29 cellular contexts compared by ENCODE assay signal in the genomic region with DNA sequence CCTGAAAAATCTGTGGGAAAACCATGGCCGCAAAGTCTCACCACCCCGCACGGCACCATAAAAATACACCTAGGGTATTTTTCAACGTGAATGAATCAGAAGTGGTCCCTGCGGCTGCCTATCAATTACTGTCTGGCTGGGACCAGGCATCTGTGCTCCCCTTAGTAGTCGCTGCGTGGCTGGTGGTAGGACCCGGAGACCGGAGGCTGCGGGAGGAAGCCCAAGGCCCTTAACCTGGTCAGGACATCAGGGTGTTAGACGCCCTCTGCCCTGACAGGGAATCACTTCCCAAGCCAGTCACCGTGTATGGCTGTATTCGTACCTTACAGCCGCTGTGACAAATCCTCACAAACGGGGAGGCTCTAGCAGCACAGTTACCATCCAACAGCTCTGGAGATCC.
"Had no signal": no experiment of that assay in that cellular context is flagged by ENCODE, and none has a peak within 500 bp of the region (broad histone marks: within the 10 kb centered on the region; RNA-seq: fewer than 3 reads in every experiment).

No MANE protein-coding gene starts in this region.

- H3K9ac ChIP-seq: KMS-11, SK-N-SH had no signal

- H3K36me3 ChIP-seq: brain microvascular endothelial cell, cardiac muscle cell, SJSA1 had no signal

- H3K36me3 Mint-ChIP-seq: activated naive CD8-positive, alpha-beta T cell treated with anti-CD3 and anti-CD28 coated beads for 36 hours had no signal

- DNase-seq: activated CD4-positive, alpha-beta T cell treated with anti-CD3 and anti-CD28 coated beads for 36 hours; activated CD4-positive, alpha-beta T cell treated with anti-CD3 and anti-CD28 coated beads, Interleukin-2, amount 10 ng/mL, durations not matched to agents 7 days and 5 days; activated CD4-positive, alpha-beta T cell treated with anti-CD3 and anti-CD28 coated beads, Interleukin-2, amount 50 U/mL, for 48 hours; activated CD8-positive, alpha-beta T cell treated with anti-CD3 and anti-CD28 coated beads, Interleukin-2, amount 10 ng/mL, durations not matched to agents 7 days and 5 days; activated naive CD4-positive, alpha-beta T cell; activated naive CD4-positive, alpha-beta T cell treated with anti-CD3 and anti-CD28 coated beads, Interleukin-2, amount 50 U/mL, for 16 hours; activated naive CD8-positive, alpha-beta T cell treated with anti-CD3 and anti-CD28 coated beads for 36 hours; activated T-cell treated with anti-CD3 and anti-CD28 coated beads, Interleukin-2, amount 50 U/mL, for 24 hours; amniotic stem cell; aorta; brain microvascular endothelial cell; MM.1S; MV-4-11; NCI-H1092; NCI-H1436 treated with DMSO at 0.1 percent for 48 hours; NCI-H1694 treated with DMSO at 0.1 percent for 48 hours; NCI-H2029; NCI-H524 treated with DMSO at 0.1 percent for 48 hours; SHP77 treated with DMSO at 0.1 percent for 48 hours; SK-N-SH had no signal

- H3K4me1 ChIP-seq: SJSA1 had no signal

- H3K27me3 ChIP-seq: brain microvascular endothelial cell, cardiac muscle cell, SJSA1 had no signal

- H3K9me3 Mint-ChIP-seq: activated CD4-positive, alpha-beta T cell treated with anti-CD3 and anti-CD28 coated beads, Interleukin-2, amount 10 ng/mL, durations not matched to agents 7 days and 5 days; activated naive CD8-positive, alpha-beta T cell treated with anti-CD3 and anti-CD28 coated beads for 36 hours; activated T-cell treated with anti-CD3 and anti-CD28 coated beads, Interleukin-2, amount 50 U/mL, for 24 hours; activated T-helper 2 cell treated with anti-CD3 and anti-CD28 coated beads, Interferon-gamma antibody, Interleukin-2, Interleukin-4, amounts not matched to agents 10 μg/mL and 5 μg/mL and 100 μg/mL, durations not matched to agents 14 hours and 24 hours and 36 hours; central memory CD8-positive, alpha-beta T cell; T-helper 1 cell treated with Interleukin-12 subunit alpha and Interleukin-12 subunit beta and Interleukin-4 antibody, amounts not matched to agents 30 μg/mL and 1 μg/mL, for 36 hours; T-helper 2 cell treated with Interferon-gamma antibody and Interleukin-4, amounts not matched to agents 5 μg/mL and 100 μg/mL, for 36 hours had no signal

- H3K4me3 ChIP-seq: cardiac muscle cell, SJSA1 had no signal

- H3K9me3 ChIP-seq: SK-N-SH had no signal

- H3K4me1 Mint-ChIP-seq: activated CD4-positive, alpha-beta T cell treated with anti-CD3 and anti-CD28 coated beads for 36 hours; activated CD4-positive, alpha-beta T cell treated with anti-CD3 and anti-CD28 coated beads, Interleukin-2, amount 10 ng/mL, durations not matched to agents 7 days and 5 days; activated naive CD8-positive, alpha-beta T cell treated with anti-CD3 and anti-CD28 coated beads for 36 hours; central memory CD8-positive, alpha-beta T cell had no signal

- ATAC-seq: activated CD4-positive, alpha-beta T cell treated with anti-CD3 and anti-CD28 coated beads for 36 hours; activated CD4-positive, CD25-positive, alpha-beta regulatory T cell treated with anti-CD3 and anti-CD28 coated beads, Interleukin-2, amount 50 U/mL, for 24 hours; activated CD8-positive, alpha-beta T cell treated with anti-CD3 and anti-CD28 coated beads, Interleukin-2, amount 10 ng/mL, durations not matched to agents 7 days and 5 days; Panc1 had no signal

- H3K27ac Mint-ChIP-seq: activated CD4-positive, alpha-beta T cell treated with anti-CD3 and anti-CD28 coated beads for 36 hours; activated CD4-positive, alpha-beta T cell treated with anti-CD3 and anti-CD28 coated beads, Interleukin-2, amount 10 ng/mL, durations not matched to agents 7 days and 5 days; activated CD8-positive, alpha-beta T cell treated with anti-CD3 and anti-CD28 coated beads, Interleukin-2, amount 10 ng/mL, durations not matched to agents 7 days and 5 days; activated naive CD8-positive, alpha-beta T cell treated with anti-CD3 and anti-CD28 coated beads for 36 hours; activated T-cell treated with anti-CD3 and anti-CD28 coated beads, Interleukin-2, amount 50 U/mL, for 24 hours; activated T-helper 2 cell treated with anti-CD3 and anti-CD28 coated beads, Interferon-gamma antibody, Interleukin-2, Interleukin-4, amounts not matched to agents 10 μg/mL and 5 μg/mL and 100 μg/mL, durations not matched to agents 14 hours and 24 hours and 36 hours; T-helper 1 cell treated with Interleukin-12 subunit alpha and Interleukin-12 subunit beta and Interleukin-4 antibody, amounts not matched to agents 30 μg/mL and 1 μg/mL, for 36 hours; T-helper 2 cell treated with Interferon-gamma antibody and Interleukin-4, amounts not matched to agents 5 μg/mL and 100 μg/mL, for 36 hours had no signal

- H3K4me3 Mint-ChIP-seq: activated CD4-positive, alpha-beta T cell treated with anti-CD3 and anti-CD28 coated beads for 36 hours; activated CD4-positive, alpha-beta T cell treated with anti-CD3 and anti-CD28 coated beads, Interleukin-2, amount 10 ng/mL, durations not matched to agents 7 days and 5 days; activated CD8-positive, alpha-beta T cell treated with anti-CD3 and anti-CD28 coated beads, Interleukin-2, amount 10 ng/mL, durations not matched to agents 7 days and 5 days; activated naive CD8-positive, alpha-beta T cell treated with anti-CD3 and anti-CD28 coated beads for 36 hours; activated T-cell treated with anti-CD3 and anti-CD28 coated beads, Interleukin-2, amount 50 U/mL, for 24 hours; central memory CD8-positive, alpha-beta T cell; T-helper 1 cell treated with Interleukin-12 subunit alpha and Interleukin-12 subunit beta and Interleukin-4 antibody, amounts not matched to agents 30 μg/mL and 1 μg/mL, for 36 hours; T-helper 2 cell treated with Interferon-gamma antibody and Interleukin-4, amounts not matched to agents 5 μg/mL and 100 μg/mL, for 36 hours had no signal

- H3K27ac ChIP-seq: brain microvascular endothelial cell, cardiac muscle cell, KMS-11, SJSA1 had no signal

- H3K4me2 ChIP-seq: KMS-11, SK-N-SH had no signal
